Comparison of ENCODE assay signal across 8 cellular contexts in genomic region chr7:17646181-17646956, GRCh38.
DNase-seq lines count a peak whose midpoint lies in the region; ATAC-seq, FAIRE-seq and TF ChIP-seq lines count a peak whose summit lies in the region.

No MANE protein-coding gene starts in this region.

- peak; percentile 56 for TF ChIP-seq CTCF in fibroblast of mammary gland (conservative IDR thresholded peaks at IDR 0.05; ENCODE audit: control insufficient read depth, insufficient read depth, low read depth, low read length)
- TF ChIP-seq CTCF in prostate gland (IDR thresholded peaks at IDR 0.05) = peak in 2 of 4 experiments; percentile 30 to 43

- no peaks in the 10 kb centered on the region for H3K36me3 ChIP-seq in prostate gland

- ATAC-seq in sciatic nerve = peak; percentile 61

- no peak for TF ChIP-seq POLR2A in prostate gland (IDR thresholded peaks at IDR 0.05)

- H3K4me1 ChIP-seq in prostate gland (replicated peaks) = no peaks in the 10 kb centered on the region

- peak; percentile 22 for DNase-seq in NCI-H1105 treated with DMSO at 0.1 percent for 48 hours (lab: John Stamatoyannopoulos, UW)
- no peak for DNase-seq in NCI-H1105 (lab: John Stamatoyannopoulos, UW)
- DNase-seq in RCC 7860 (ENCODE audit: low spot score) = peak; percentile 18
- DNase-seq in fibroblast of mammary gland (ENCODE audit: low read depth) = peak; percentile 73
- DNase-seq in sciatic nerve (ENCODE audit: low spot score) = no peak
- DNase-seq in stimulated activated CD4-positive, alpha-beta T cell treated with anti-CD3 and anti-CD28 coated beads, Interleukin-15, amount 100 ng/mL, for 24 hours = no peak
- DNase-seq in prostate gland (ENCODE audit: low spot score) = no peak
- no peak for DNase-seq in NCI-H510A treated with DMSO at 0.1 percent for 48 hours (lab: John Stamatoyannopoulos, UW)

- no peak overlapping the region for H3K4me3 ChIP-seq in fibroblast of mammary gland (ENCODE audit: control insufficient read depth, low read depth, low read length)
- no peak overlapping the region for H3K4me3 ChIP-seq in prostate gland

- 72% methylated on average over 5 of the region's 5 CpGs for WGBS in prostate gland

- intact Hi-C loops in sciatic nerve (cut with DNase I) (no loop called here), prostate gland (cut with DNase I) (loop anchor here (10.0 kb wide), 2 partner anchors 342 to 662 kb away; no protein-coding TSS in a partner anchor)

- H3K27ac ChIP-seq in prostate gland = no peak overlapping the region

- no peaks in the 10 kb centered on the region for H3K27me3 ChIP-seq in prostate gland (replicated peaks; ENCODE audit: insufficient read depth)

- no peaks in the 10 kb centered on the region for H3K9me3 ChIP-seq in prostate gland

- peak; percentile 71 for FAIRE-seq in RCC 7860 (lab: Jason Lieb, UNC)

Comparison
In these comparisons a context has a peak if more than half of its experiments do, and no peak if none do; other contexts are left out.
1. DNase-seq: peak in NCI-H1105 treated with DMSO at 0.1 percent for 48 hours (single experiment), RCC 7860 (single experiment) and fibroblast of mammary gland (single experiment); none in NCI-H1105 (single experiment), sciatic nerve (single experiment), stimulated activated CD4-positive, alpha-beta T cell treated with anti-CD3 and anti-CD28 coated beads, Interleukin-15, amount 100 ng/mL, for 24 hours (single experiment), prostate gland (single experiment) and NCI-H510A treated with DMSO at 0.1 percent for 48 hours (single experiment).